In genomic region chr12:76706761-76707160, GRCh38 we compare ENCODE assay signal across 27 cellular contexts.
"Had no signal": no experiment of that assay in that cellular context is flagged by ENCODE, and none has a peak within 500 bp of the region (broad histone marks: within the 10 kb centered on the region; RNA-seq: fewer than 3 reads in every experiment).

No MANE protein-coding gene starts in this region.

- H3K4me1 ChIP-seq: body of pancreas, left lung, lower lobe of right lung, stomach, thyroid gland, upper lobe of left lung had no signal

- ATAC-seq: activated CD4-positive, alpha-beta T cell treated with anti-CD3 and anti-CD28 coated beads for 36 hours; activated naive CD4-positive, alpha-beta T cell treated with anti-CD3 and anti-CD28 coated beads, Interleukin-2, amount 50 U/mL, for 72 hours; activated T-cell treated with anti-CD3 and anti-CD28 coated beads, Interleukin-2, amount 50 U/mL, for 72 hours; body of pancreas; heart right ventricle; lower lobe of right lung; natural killer cell treated with Interleukin-12 subunit alpha and Interleukin-12 subunit beta and Interleukin-15 and Interleukin-18, amount 100 ng/mL, for 72 hours; stimulated activated naive B cell treated with anti-CD40 and anti-IgM and Interleukin-4, amounts not matched to agents 10 μg/mL and 1 μg/mL and 100 μg/mL, for 72 hours had no signal

- H3K9me3 Mint-ChIP-seq: activated naive CD4-positive, alpha-beta T cell treated with anti-CD3 and anti-CD28 coated beads, Interleukin-2, amount 50 U/mL, for 72 hours; activated T-cell treated with anti-CD3 and anti-CD28 coated beads, Interleukin-2, amount 50 U/mL, for 72 hours; natural killer cell treated with Interleukin-12 subunit alpha and Interleukin-12 subunit beta and Interleukin-15 and Interleukin-18, amount 100 ng/mL, for 72 hours; stimulated activated naive B cell treated with anti-CD40 and anti-IgM and Interleukin-4, amounts not matched to agents 10 μg/mL and 1 μg/mL and 100 μg/mL, for 72 hours had no signal

- H3K4me3 ChIP-seq: body of pancreas, heart right ventricle, left lung, lower lobe of right lung, stomach, thyroid gland, upper lobe of left lung had no signal

- H3K27ac ChIP-seq: body of pancreas, foreskin keratinocyte, heart right ventricle, left lung, lower lobe of right lung, stomach, thyroid gland, upper lobe of left lung had no signal

- H3K27me3 ChIP-seq: body of pancreas, foreskin keratinocyte, heart right ventricle, left lung, stomach, thyroid gland, upper lobe of left lung had no signal

- DNase-seq: activated CD4-positive, alpha-beta T cell treated with anti-CD3 and anti-CD28 coated beads for 36 hours; activated CD4-positive, CD25-positive, alpha-beta regulatory T cell; activated naive CD4-positive, alpha-beta T cell; activated T-cell treated with anti-CD3 and anti-CD28 coated beads for 4 hours; activated T-cell treated with anti-CD3 and anti-CD28 coated beads, Interleukin-2, amount 50 U/mL, for 72 hours; anterior cingulate cortex; body of pancreas; dermis blood vessel endothelial cell; effector memory CD4-positive, alpha-beta T cell; erythroblast; heart right ventricle; left lung; lower lobe of right lung; mesendoderm; small intestine; stimulated activated CD4-positive, alpha-beta T cell treated with anti-CD3 and anti-CD28 coated beads, Interleukin-1b, Interleukin-23, amount 100 ng/mL, for 48 hours; stimulated activated CD4-positive, alpha-beta T cell treated with anti-CD3 and anti-CD28 coated beads, Interleukin-4, amount 100 ng/mL, for 4 hours; stimulated activated CD8-positive, alpha-beta memory T cell treated with anti-CD3 and anti-CD28 coated beads, Interleukin-4, amount 100 ng/mL, for 48 hours; stimulated activated naive B cell treated with anti-CD40 and anti-IgM and Interleukin-4, amounts not matched to agents 10 μg/mL and 1 μg/mL and 100 μg/mL, for 72 hours; stomach; thyroid gland; upper lobe of left lung had no signal

- H3K4me3 Mint-ChIP-seq: activated CD4-positive, alpha-beta T cell treated with anti-CD3 and anti-CD28 coated beads for 36 hours; activated T-cell treated with anti-CD3 and anti-CD28 coated beads, Interleukin-2, amount 50 U/mL, for 72 hours; natural killer cell treated with Interleukin-12 subunit alpha and Interleukin-12 subunit beta and Interleukin-15 and Interleukin-18, amount 100 ng/mL, for 72 hours; stimulated activated naive B cell treated with anti-CD40 and anti-IgM and Interleukin-4, amounts not matched to agents 10 μg/mL and 1 μg/mL and 100 μg/mL, for 72 hours had no signal

- FAIRE-seq: colon, islet of Langerhans, small intestine had no signal

- H3K36me3 ChIP-seq: heart right ventricle, left lung, lower lobe of right lung, stomach, thyroid gland, upper lobe of left lung had no signal

- H3K27ac Mint-ChIP-seq: activated CD4-positive, alpha-beta T cell treated with anti-CD3 and anti-CD28 coated beads for 36 hours; activated naive CD4-positive, alpha-beta T cell treated with anti-CD3 and anti-CD28 coated beads, Interleukin-2, amount 50 U/mL, for 72 hours; activated T-cell treated with anti-CD3 and anti-CD28 coated beads, Interleukin-2, amount 50 U/mL, for 72 hours; natural killer cell treated with Interleukin-12 subunit alpha and Interleukin-12 subunit beta and Interleukin-15 and Interleukin-18, amount 100 ng/mL, for 72 hours; stimulated activated naive B cell treated with anti-CD40 and anti-IgM and Interleukin-4, amounts not matched to agents 10 μg/mL and 1 μg/mL and 100 μg/mL, for 72 hours had no signal

- H3K9me3 ChIP-seq: body of pancreas, heart right ventricle, left lung, lower lobe of right lung, stomach, thyroid gland, upper lobe of left lung had no signal

- H3K36me3 Mint-ChIP-seq: activated naive CD4-positive, alpha-beta T cell treated with anti-CD3 and anti-CD28 coated beads, Interleukin-2, amount 50 U/mL, for 72 hours; natural killer cell treated with Interleukin-12 subunit alpha and Interleukin-12 subunit beta and Interleukin-15 and Interleukin-18, amount 100 ng/mL, for 72 hours; stimulated activated naive B cell treated with anti-CD40 and anti-IgM and Interleukin-4, amounts not matched to agents 10 μg/mL and 1 μg/mL and 100 μg/mL, for 72 hours had no signal
